ENCODE assay signal across 26 cellular contexts in genomic region chr2:117973498-117974082, GRCh38.
"Had no signal": no experiment of that assay in that cellular context is flagged by ENCODE, and none has a peak within 500 bp of the region (broad histone marks: within the 10 kb centered on the region; RNA-seq: fewer than 3 reads in every experiment).

No MANE protein-coding gene starts in this region.

- H3K4me1 Mint-ChIP-seq: activated CD4-positive, alpha-beta memory T cell treated with anti-CD3 and anti-CD28 coated beads, Interleukin-2, amount 10 ng/mL, durations not matched to agents 7 days and 5 days; activated CD4-positive, alpha-beta T cell treated with anti-CD3 and anti-CD28 coated beads for 36 hours; activated naive CD4-positive, alpha-beta T cell treated with anti-CD3 and anti-CD28 coated beads, Interleukin-2, amount 10 ng/mL, durations not matched to agents 7 days and 5 days; activated naive CD8-positive, alpha-beta T cell treated with anti-CD3 and anti-CD28 coated beads for 36 hours; activated T-helper 17 cell treated with anti-CD3 and anti-CD28 coated beads, Interleukin-2, amount 50 U/mL, for 72 hours had no signal

- H3K27ac Mint-ChIP-seq: activated CD4-positive, alpha-beta memory T cell treated with anti-CD3 and anti-CD28 coated beads, Interleukin-2, amount 10 ng/mL, durations not matched to agents 7 days and 5 days; activated CD4-positive, alpha-beta T cell treated with anti-CD3 and anti-CD28 coated beads for 36 hours; activated naive CD4-positive, alpha-beta T cell treated with anti-CD3 and anti-CD28 coated beads, Interleukin-2, amount 10 ng/mL, durations not matched to agents 7 days and 5 days; activated naive CD8-positive, alpha-beta T cell treated with anti-CD3 and anti-CD28 coated beads for 36 hours; activated T-helper 17 cell treated with anti-CD3 and anti-CD28 coated beads, Interleukin-2, amount 50 U/mL, for 72 hours had no signal

- H3K9me3 ChIP-seq: breast epithelium had no signal

- H3K4me3 Mint-ChIP-seq: activated CD4-positive, alpha-beta memory T cell treated with anti-CD3 and anti-CD28 coated beads, Interleukin-2, amount 10 ng/mL, durations not matched to agents 7 days and 5 days; activated CD4-positive, alpha-beta T cell treated with anti-CD3 and anti-CD28 coated beads for 36 hours; activated naive CD4-positive, alpha-beta T cell treated with anti-CD3 and anti-CD28 coated beads, Interleukin-2, amount 10 ng/mL, durations not matched to agents 7 days and 5 days; activated naive CD8-positive, alpha-beta T cell treated with anti-CD3 and anti-CD28 coated beads for 36 hours; activated T-helper 17 cell treated with anti-CD3 and anti-CD28 coated beads, Interleukin-2, amount 50 U/mL, for 72 hours had no signal

- H3K4me1 ChIP-seq: breast epithelium had no signal

- H3K27ac ChIP-seq: breast epithelium, VCaP had no signal

- ATAC-seq: activated CD4-positive, alpha-beta T cell treated with anti-CD3 and anti-CD28 coated beads for 36 hours; activated T-helper 17 cell treated with anti-CD3 and anti-CD28 coated beads, Interleukin-2, amount 50 U/mL, for 72 hours had no signal

- H3K36me3 ChIP-seq: breast epithelium had no signal

- DNase-seq: activated CD4-positive, alpha-beta memory T cell treated with anti-CD3 and anti-CD28 coated beads, Interleukin-2, amount 10 ng/mL, durations not matched to agents 7 days and 5 days; activated CD4-positive, alpha-beta T cell treated with anti-CD3 and anti-CD28 coated beads for 36 hours; activated CD4-positive, alpha-beta T cell treated with anti-CD3 and anti-CD28 coated beads, Interleukin-2, amount 50 U/mL, for 1 hour; activated CD4-positive, CD25-positive, alpha-beta regulatory T cell; activated gamma-delta T cell treated with Interleukin-2 at 50 U/mL for 16 hours; activated naive CD4-positive, alpha-beta T cell treated with anti-CD3 and anti-CD28 coated beads, Interleukin-2, amount 10 ng/mL, durations not matched to agents 7 days and 5 days; activated naive CD8-positive, alpha-beta T cell treated with anti-CD3 and anti-CD28 coated beads for 36 hours; activated T-cell treated with anti-CD3 and anti-CD28 coated beads for 4 hours; activated T-cell treated with anti-CD3 and anti-CD28 coated beads, Interleukin-2, amount 50 U/mL, for 48 hours; central memory CD4-positive, alpha-beta T cell; Kasumi-1; KBM-7; NCI-H1092; NCI-H1417 treated with DMSO at 0.1 percent for 48 hours; NCI-H1694; NCI-H2029; NCI-H2107; NCI-H2171 treated with DMSO at 0.1 percent for 48 hours; NCI-H345; NCI-H510A; NCI-H526 treated with DMSO at 0.1 percent for 48 hours; SHP77 treated with DMSO at 0.1 percent for 48 hours; T-helper 1 cell had no signal

- H3K27me3 Mint-ChIP-seq: activated CD4-positive, alpha-beta memory T cell treated with anti-CD3 and anti-CD28 coated beads, Interleukin-2, amount 10 ng/mL, durations not matched to agents 7 days and 5 days; activated CD4-positive, alpha-beta T cell treated with anti-CD3 and anti-CD28 coated beads for 36 hours; activated naive CD4-positive, alpha-beta T cell treated with anti-CD3 and anti-CD28 coated beads, Interleukin-2, amount 10 ng/mL, durations not matched to agents 7 days and 5 days; activated naive CD8-positive, alpha-beta T cell treated with anti-CD3 and anti-CD28 coated beads for 36 hours; activated T-helper 17 cell treated with anti-CD3 and anti-CD28 coated beads, Interleukin-2, amount 50 U/mL, for 72 hours had no signal

- H3K4me3 ChIP-seq: breast epithelium had no signal

- H3K27me3 ChIP-seq: breast epithelium had no signal

- H3K9me3 Mint-ChIP-seq: activated CD4-positive, alpha-beta memory T cell treated with anti-CD3 and anti-CD28 coated beads, Interleukin-2, amount 10 ng/mL, durations not matched to agents 7 days and 5 days; activated naive CD4-positive, alpha-beta T cell treated with anti-CD3 and anti-CD28 coated beads, Interleukin-2, amount 10 ng/mL, durations not matched to agents 7 days and 5 days; activated naive CD8-positive, alpha-beta T cell treated with anti-CD3 and anti-CD28 coated beads for 36 hours; activated T-helper 17 cell treated with anti-CD3 and anti-CD28 coated beads, Interleukin-2, amount 50 U/mL, for 72 hours had no signal
